In genomic region chr12:10716704-10717315, GRCh38 we compare ENCODE assay signal across 9 cellular contexts. TPM values are rescaled to one million over a fixed set of nuclear protein-coding genes. Genes with fewer than 3 reads are reported as not detected.
DNase-seq lines count a peak whose midpoint lies in the region; ATAC-seq and TF ChIP-seq lines count a peak whose summit lies in the region.
"Had no signal": no experiment of that assay in that cellular context is flagged by ENCODE, and none has a peak within 500 bp of the region (broad histone marks: within the 10 kb centered on the region; RNA-seq: fewer than 3 reads in every experiment).

No MANE protein-coding gene starts in this region.

- no peaks in the 10 kb centered on the region for H3K27me3 ChIP-seq in uterus

- TF ChIP-seq POLR2A in uterus (IDR thresholded peaks at IDR 0.05) = peak in 1 of 2 donors; percentile 61

- H3K4me1 Mint-ChIP-seq in chondrocyte (ENCODE audit: low read depth) = peaks cover 62% of the 10 kb centered on the region
- peaks cover 34% of the 10 kb centered on the region for H3K4me1 Mint-ChIP-seq in activated naive CD4-positive, alpha-beta T cell treated with anti-CD3 and anti-CD28 coated beads, Interleukin-2, amount 10 ng/mL, durations not matched to agents 7 days and 5 days

- peaks cover 23% of the 10 kb centered on the region for H3K36me3 Mint-ChIP-seq in chondrocyte (ENCODE audit: low read depth)
- peaks cover 23% of the 10 kb centered on the region for H3K36me3 Mint-ChIP-seq in activated naive CD4-positive, alpha-beta T cell treated with anti-CD3 and anti-CD28 coated beads, Interleukin-2, amount 10 ng/mL, durations not matched to agents 7 days and 5 days
- H3K36me3 Mint-ChIP-seq: CD4-positive, CD25-positive, alpha-beta regulatory T cell had no signal

- TF ChIP-seq CTCF in chondrocyte (IDR thresholded peaks at IDR 0.05) (no peak), uterus (IDR thresholded peaks at IDR 0.05) (no peak)

- H3K9me3 ChIP-seq in uterus = no peaks in the 10 kb centered on the region

- H3K4me1 ChIP-seq in uterus = peaks cover 4 to 5% of the 10 kb centered on the region in 2 donors

- no peak for ATAC-seq in HG03175 (IDR thresholded peaks at IDR 0.05; ENCODE audit: unreplicated experiment)

- H3K4me3 ChIP-seq in uterus = no peak overlapping the region

- no peaks in the 10 kb centered on the region for H3K36me3 ChIP-seq in uterus

- peak overlapping the region; percentile 96 for H3K27ac Mint-ChIP-seq in chondrocyte (ENCODE audit: unreplicated experiment)
- no peak overlapping the region for H3K27ac Mint-ChIP-seq in activated naive CD4-positive, alpha-beta T cell treated with anti-CD3 and anti-CD28 coated beads, Interleukin-2, amount 10 ng/mL, durations not matched to agents 7 days and 5 days
- H3K27ac Mint-ChIP-seq: CD4-positive, CD25-positive, alpha-beta regulatory T cell had no signal

- peak overlapping the region; percentile 69 to 92 for H3K27ac ChIP-seq in uterus

- peak overlapping the region; percentile 49 for H3K4me3 Mint-ChIP-seq in chondrocyte (ENCODE audit: unreplicated experiment)
- H3K4me3 Mint-ChIP-seq in activated naive CD4-positive, alpha-beta T cell treated with anti-CD3 and anti-CD28 coated beads, Interleukin-2, amount 10 ng/mL, durations not matched to agents 7 days and 5 days = no peak overlapping the region
- H3K4me3 Mint-ChIP-seq: CD4-positive, CD25-positive, alpha-beta regulatory T cell had no signal

- no peaks in the 10 kb centered on the region for H3K9me3 Mint-ChIP-seq in chondrocyte (ENCODE audit: low read depth)
- no peaks in the 10 kb centered on the region for H3K9me3 Mint-ChIP-seq in activated naive CD4-positive, alpha-beta T cell treated with anti-CD3 and anti-CD28 coated beads, Interleukin-2, amount 10 ng/mL, durations not matched to agents 7 days and 5 days

- CTCF ChIA-PET in activated naive CD4-positive, alpha-beta T cell treated with anti-CD3 and anti-CD28 coated beads, Interleukin-2, amount 10 ng/mL, durations not matched to agents 7 days and 5 days (lab: Charles Lee) = interaction anchor here (1.5 kb wide), 1 partner anchor 33 kb away, joined by 5 read pairs; no protein-coding TSS in a partner anchor

- intact Hi-C loops in uterus (cut with DNase I; ENCODE audit: low total_unique reads) = no loop called here

- DNase-seq in NCI-H2196 (lab: John Stamatoyannopoulos, UW; ENCODE audit: unreplicated experiment) (peak; percentile 21), NCI-H2196 treated with DMSO at 0.1 percent for 48 hours (lab: John Stamatoyannopoulos, UW; ENCODE audit: unreplicated experiment) (no peak), chondrocyte (ENCODE audit: low spot score) (peak; percentile 86), medulla oblongata (ENCODE audit: extremely low spot score) (peak; percentile 71), uterus (peak; percentile 79 to 84), KG1 (lab: John Stamatoyannopoulos, UW) (no peak)
- DNase-seq in activated naive CD4-positive, alpha-beta T cell treated with anti-CD3 and anti-CD28 coated beads, Interleukin-2, amount 10 ng/mL, durations not matched to agents 7 days and 5 days = no peak
- DNase-seq: CD4-positive, CD25-positive, alpha-beta regulatory T cell had no signal

- H3K27me3 Mint-ChIP-seq in chondrocyte (ENCODE audit: low read depth) = no peaks in the 10 kb centered on the region
- peaks cover 7% of the 10 kb centered on the region for H3K27me3 Mint-ChIP-seq in activated naive CD4-positive, alpha-beta T cell treated with anti-CD3 and anti-CD28 coated beads, Interleukin-2, amount 10 ng/mL, durations not matched to agents 7 days and 5 days

RNA-seq across cellular contexts. Expression of gene YBX3, which starts 6.3 kb away (rescaled TPM):
- 249 to 281 TPM (median 267 TPM) in 3 replicates for total RNA-seq in chondrocyte
- 100 to 1,000 TPM in 3 of 4 donors, 10 to 100 TPM in 1; 49.4 to 372 (median 216) TPM for total RNA-seq in uterus

RNA-seq across cellular contexts. Expression of gene STYK1, which starts 43.0 kb away (rescaled TPM):
- total RNA-seq in chondrocyte (0.12 to 0.31 TPM (median 0.15 TPM) in 3 replicates), uterus (1 to 10 TPM in 1 of 4 donors, under 1 TPM in 1, not detected in 2; 0.62 to 2.1 TPM)
- total RNA-seq: CD4-positive, CD25-positive, alpha-beta regulatory T cell had no signal

Comparison
In these comparisons a context has a peak if more than half of its experiments do, and no peak if none do; other contexts are left out.
1. DNase-seq: peak in NCI-H2196 (single experiment), chondrocyte (single experiment), medulla oblongata (single experiment) and uterus (2 of 2); none in NCI-H2196 treated with DMSO at 0.1 percent for 48 hours (single experiment), activated naive CD4-positive, alpha-beta T cell treated with anti-CD3 and anti-CD28 coated beads, Interleukin-2, amount 10 ng/mL, durations not matched to agents 7 days and 5 days (single experiment) and KG1 (single experiment).